Comparison of ENCODE assay signal across 23 cellular contexts in the genomic region with DNA sequence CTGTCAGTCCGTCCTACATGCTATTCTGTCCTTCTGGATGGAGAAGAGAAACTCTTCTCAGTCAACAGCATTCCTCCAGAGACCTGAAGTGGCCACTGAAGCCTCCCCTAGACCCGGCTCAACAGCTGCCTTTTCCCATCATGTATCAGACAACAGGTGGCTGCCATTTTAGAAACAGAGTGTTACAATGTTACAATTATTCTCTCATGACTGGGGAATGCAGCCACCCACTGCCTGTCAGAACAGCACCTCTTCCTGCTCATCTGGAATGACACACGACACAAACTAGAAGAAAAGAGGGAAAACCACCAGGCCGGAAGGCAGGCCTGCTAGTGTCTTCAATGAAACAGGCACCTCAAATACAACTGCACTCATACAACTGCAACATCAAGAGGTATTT.
A peak's percentile ranks its signal among the peaks of the same experiment; 100 is the strongest.
DNase-seq lines count a peak whose midpoint lies in the region; ATAC-seq, FAIRE-seq and TF ChIP-seq lines count a peak whose summit lies in the region.
"Had no signal": no experiment of that assay in that cellular context is flagged by ENCODE, and none has a peak within 500 bp of the region (broad histone marks: within the 10 kb centered on the region; RNA-seq: fewer than 3 reads in every experiment).

No MANE protein-coding gene starts in this region.

- no peak overlapping the region for H3K9ac ChIP-seq in kidney (ENCODE audit: low read length in 2 of 2)

- FAIRE-seq in kidney (lab: Jason Lieb, UNC): no peak
- FAIRE-seq: A204.1, GM12891 had no signal

- no peaks in the 10 kb centered on the region for H3K9me3 ChIP-seq in right atrium auricular region
- H3K9me3 ChIP-seq in heart left ventricle: no peaks in the 10 kb centered on the region
- no peaks in the 10 kb centered on the region for H3K9me3 ChIP-seq in kidney (ENCODE audit: control insufficient read depth in 1 of 2, low read length in 2 of 2)
- H3K9me3 ChIP-seq in gastrocnemius medialis: no peaks in the 10 kb centered on the region

- intact Hi-C loops in heart left ventricle (cut with DNase I): no loop called here
- intact Hi-C loops in kidney (cut with DNase I): no loop called here
- intact Hi-C loops in gastrocnemius medialis (cut with DNase I; ENCODE audit: low total_unique reads): no loop called here

- peaks cover 0 to 17% of the 10 kb centered on the region in 2 donors for H3K4me1 ChIP-seq in right atrium auricular region
- peaks cover 0 to 16% (median 0%) of the 10 kb centered on the region in 12 donors for H3K4me1 ChIP-seq in heart left ventricle
- no peaks in the 10 kb centered on the region for H3K4me1 ChIP-seq in kidney (ENCODE audit: control insufficient read depth in 1 of 2, insufficient read depth in 1 of 2, low read depth in 1 of 2, low read length in 2 of 2)
- peaks cover 25% of the 10 kb centered on the region in 2 donors for H3K4me1 ChIP-seq in gastrocnemius medialis

- WGBS in heart left ventricle, 4 donors: 77 to 86% (median 78%) methylated on average over 4 of the region's 4 CpGs

- no peak overlapping the region for H3K4me3 ChIP-seq in right atrium auricular region
- no peak overlapping the region for H3K4me3 ChIP-seq in heart left ventricle
- H3K4me3 ChIP-seq in kidney (ENCODE audit: low read length in 2 of 2): no peak overlapping the region
- no peak overlapping the region for H3K4me3 ChIP-seq in gastrocnemius medialis
- H3K4me3 ChIP-seq: GM23338 had no signal

- DNase-seq in right atrium auricular region (ENCODE audit: low spot score): no peak
- DNase-seq in heart left ventricle: no peak
- peak; percentile 12 for DNase-seq in kidney
- peak in 1 of 2 donors; percentile 21 for DNase-seq in gastrocnemius medialis
- DNase-seq in NCI-H526 (lab: John Stamatoyannopoulos, UW): no peak
- DNase-seq in OCI-M2 (lab: John Stamatoyannopoulos, UW; ENCODE audit: unreplicated experiment): no peak
- DNase-seq: Calu3; CD8-positive, alpha-beta memory T cell; DMS153; HCEC 1CT; KBM-7; NCI-H1092; NCI-H1436; NCI-H187 treated with DMSO at 0.1 percent for 48 hours; NCI-H510A; NCI-H748 treated with DMSO at 0.1 percent for 48 hours; OCI-M1; Right ventricle myocardium superior had no signal

- H3K27ac ChIP-seq in right atrium auricular region (peak overlapping the region; percentile 73 to 77), heart left ventricle (no peak overlapping the region), kidney (ENCODE audit: low read depth in 2 of 2, low read length in 2 of 2) (no peak overlapping the region), gastrocnemius medialis (peak overlapping the region; percentile 65 to 78 (median 72))
- H3K27ac ChIP-seq: C4-2B had no signal

- TF ChIP-seq CTCF in right atrium auricular region (IDR thresholded peaks at IDR 0.05): no peak
- no peak for TF ChIP-seq CTCF in heart left ventricle (IDR thresholded peaks at IDR 0.05)
- TF ChIP-seq CTCF in kidney (IDR thresholded peaks at IDR 0.05; ENCODE audit: borderline replicate concordance, extremely low read depth, insufficient read depth): no peak
- no peak for TF ChIP-seq CTCF in gastrocnemius medialis (IDR thresholded peaks at IDR 0.05 in 4 of 5, conservative IDR thresholded peaks at IDR 0.05 in 1 of 5)

- ATAC-seq in heart left ventricle (no peak), gastrocnemius medialis (peak; percentile 72 to 74), GM19328 (IDR thresholded peaks at IDR 0.05; ENCODE audit: unreplicated experiment) (no peak)
- ATAC-seq: GM23338 had no signal

- in situ Hi-C loops in gastrocnemius medialis (cut with MboI; ENCODE audit: low sequenced_read_pairs in 4 of 4): loop anchor here in 2 of 4 donors (10.0 to 25.0 kb wide), 2 partner anchors 646 to 1059 kb away; partner anchors contain the start of gene RAB4A (in 1 of the 2)

- H3K36me3 ChIP-seq in right atrium auricular region: no peaks in the 10 kb centered on the region
- no peaks in the 10 kb centered on the region for H3K36me3 ChIP-seq in heart left ventricle
- no peaks in the 10 kb centered on the region for H3K36me3 ChIP-seq in kidney (ENCODE audit: control insufficient read depth in 1 of 2, insufficient read depth in 2 of 2, low read length in 2 of 2)
- no peaks in the 10 kb centered on the region for H3K36me3 ChIP-seq in gastrocnemius medialis

- H3K27me3 ChIP-seq in right atrium auricular region (no peaks in the 10 kb centered on the region), heart left ventricle (no peaks in the 10 kb centered on the region), gastrocnemius medialis (no peaks in the 10 kb centered on the region)

- TF ChIP-seq POLR2A in heart left ventricle (IDR thresholded peaks at IDR 0.05) (no peak), gastrocnemius medialis (IDR thresholded peaks at IDR 0.05) (no peak)

Comparison
In these comparisons a context has a peak if more than half of its experiments do, and no peak if none do; other contexts are left out.
1. H3K27ac ChIP-seq: peak in right atrium auricular region (2 of 2) and gastrocnemius medialis (4 of 4); none in heart left ventricle (0 of 12) and kidney (0 of 2).
2. ATAC-seq: peak in gastrocnemius medialis (2 of 2); none in heart left ventricle (0 of 4) and GM19328 (single experiment).